ENCODE assay signal across 14 cellular contexts in genomic region chr3:71487418-71487817, GRCh38.
DNase-seq lines count a peak whose midpoint lies in the region; ATAC-seq and TF ChIP-seq lines count a peak whose summit lies in the region.
"Had no signal": no experiment of that assay in that cellular context is flagged by ENCODE, and none has a peak within 500 bp of the region (broad histone marks: within the 10 kb centered on the region; RNA-seq: fewer than 3 reads in every experiment).

No MANE protein-coding gene starts in this region.

- TF ChIP-seq CTCF in CD14-positive monocyte (IDR thresholded peaks at IDR 0.05), result no peak

- peak overlapping the region in 5 of 7 donors; percentile 11 to 74 (median 43) for H3K27ac Mint-ChIP-seq in CD14-positive monocyte
- H3K27ac Mint-ChIP-seq in CD8-positive, alpha-beta memory T cell, result peak overlapping the region; percentile 61 to 94 (median 76)
- H3K27ac Mint-ChIP-seq in T-cell, result peak overlapping the region; percentile 97 to 98
- peak overlapping the region; percentile 68 for H3K27ac Mint-ChIP-seq in memory B cell

- H3K4me3 ChIP-seq in CD8-positive, alpha-beta memory T cell (ENCODE audit: low read length), result peak overlapping the region; percentile 37
- H3K4me3 ChIP-seq: lung had no signal

- POLR2A ChIA-PET in CD8-positive, alpha-beta memory T cell (lab: Charles Lee), result no interaction called here
- POLR2A ChIA-PET in T-cell (lab: Charles Lee), result interaction anchor here in 1 of 2 donors (0.5 to 0.6 kb wide), 2 partner anchors 58 to 477 kb away, joined by 3 read pairs; no protein-coding TSS in a partner anchor

- H3K27ac ChIP-seq in CD8-positive, alpha-beta memory T cell (ENCODE audit: low read depth, low read length), result no peak overlapping the region

- peaks cover 100% of the 10 kb centered on the region for H3K4me1 ChIP-seq in CD8-positive, alpha-beta memory T cell (ENCODE audit: insufficient read depth, low read length)
- H3K4me1 ChIP-seq: BE2C had no signal

- intact Hi-C loops in CD14-positive monocyte (cut with micrococcal nuclease), result no loop called here

- H3K9me3 Mint-ChIP-seq in CD14-positive monocyte (peaks cover 0 to 9% (median 6%) of the 10 kb centered on the region in 7 donors), T-cell (no peaks in the 10 kb centered on the region), memory B cell (peaks cover 2% of the 10 kb centered on the region)
- peaks cover 0 to 3% (median 0%) of the 10 kb centered on the region in 5 donors for H3K9me3 Mint-ChIP-seq in CD8-positive, alpha-beta memory T cell

- CTCF ChIA-PET in CD8-positive, alpha-beta memory T cell (lab: Charles Lee), result interaction anchor here (1.1 kb wide), 1 partner anchor 17 kb away, joined by 4 read pairs; no protein-coding TSS in a partner anchor
- CTCF ChIA-PET in T-cell (lab: Charles Lee), result no interaction called here

- H3K9me3 ChIP-seq in CD8-positive, alpha-beta memory T cell (ENCODE audit: low read length), result no peaks in the 10 kb centered on the region
- H3K9me3 ChIP-seq: BE2C had no signal

- H3K4me1 Mint-ChIP-seq in CD14-positive monocyte, result peaks cover 28% of the 10 kb centered on the region
- H3K4me1 Mint-ChIP-seq in CD8-positive, alpha-beta memory T cell, result peaks cover 72 to 94% (median 93%) of the 10 kb centered on the region in 3 donors
- H3K4me1 Mint-ChIP-seq in T-cell, result peaks cover 88 to 93% (median 91%) of the 10 kb centered on the region in 3 donors
- peaks cover 15% of the 10 kb centered on the region for H3K4me1 Mint-ChIP-seq in memory B cell
- H3K4me1 Mint-ChIP-seq: neural crest cell had no signal

- DNase-seq in CD14-positive monocyte (ENCODE audit: low spot score) (no peak), T-cell (no peak), memory B cell (ENCODE audit: low spot score in 2 of 2) (peak in 1 of 2 donors; percentile 26), erythroblast (lab: John Stamatoyannopoulos, UW) (no peak)
- DNase-seq in CD8-positive, alpha-beta memory T cell, result peak in 1 of 5 donors; percentile 32
- DNase-seq: amniotic stem cell; BE2C; NCI-H1105 treated with DMSO at 0.1 percent for 48 hours; NK-92 treated with Interleukin-12 subunit alpha and Interleukin-12 subunit beta, amount 100 ng/mL, for 24 hours had no signal

- H3K4me3 Mint-ChIP-seq in CD14-positive monocyte (no peak overlapping the region), T-cell (peak overlapping the region; percentile 67 to 84 (median 77)), memory B cell (peak overlapping the region; percentile 61)
- H3K4me3 Mint-ChIP-seq in CD8-positive, alpha-beta memory T cell, result peak overlapping the region; percentile 5 to 81 (median 78)
- H3K4me3 Mint-ChIP-seq: neural crest cell had no signal

- TF ChIP-seq POLR2A in erythroblast (IDR thresholded peaks at IDR 0.05; ENCODE audit: low read length), result no peak

- no peaks in the 10 kb centered on the region for H3K36me3 ChIP-seq in CD8-positive, alpha-beta memory T cell (ENCODE audit: insufficient read depth, low read length)
- H3K36me3 ChIP-seq: BE2C had no signal

- H3K36me3 Mint-ChIP-seq in CD14-positive monocyte (peaks cover 21 to 38% of the 10 kb centered on the region in 2 donors), T-cell (peaks cover 38% of the 10 kb centered on the region), memory B cell (peaks cover 5% of the 10 kb centered on the region)
- H3K36me3 Mint-ChIP-seq in CD8-positive, alpha-beta memory T cell, result peaks cover 5 to 43% (median 21%) of the 10 kb centered on the region in 3 donors

- ATAC-seq in T-cell (replicated peaks in 1 of 4) (no peak), memory B cell (ENCODE audit: low read depth) (peak; percentile 98), HG03159 (IDR thresholded peaks at IDR 0.05; ENCODE audit: unreplicated experiment) (no peak), GM18873 (IDR thresholded peaks at IDR 0.05; ENCODE audit: low FRiP score, unreplicated experiment) (no peak)
- ATAC-seq: HepG2 had no signal

- H3K27me3 ChIP-seq in CD8-positive, alpha-beta memory T cell (ENCODE audit: insufficient read depth, low read length, poor library complexity, severe bottlenecking), result no peaks in the 10 kb centered on the region
- H3K27me3 ChIP-seq: BE2C had no signal

- H3K27me3 Mint-ChIP-seq in CD14-positive monocyte (ENCODE audit: low read depth in 3 of 3) (peaks cover 0 to 2% (median 0%) of the 10 kb centered on the region in 3 donors), T-cell (no peaks in the 10 kb centered on the region), memory B cell (no peaks in the 10 kb centered on the region)
- peaks cover 0 to 2% of the 10 kb centered on the region in 2 donors for H3K27me3 Mint-ChIP-seq in CD8-positive, alpha-beta memory T cell

Comparison
In these comparisons a context has a peak if more than half of its experiments do, and no peak if none do; other contexts are left out.
1. H3K27ac Mint-ChIP-seq: peak in every context shown above with its lines; median percentile 98 in T-cell; 76 in CD8-positive, alpha-beta memory T cell; 68 in memory B cell; 43 in CD14-positive monocyte.
2. H3K4me3 Mint-ChIP-seq: peak in CD8-positive, alpha-beta memory T cell (7 of 7), T-cell (3 of 3) and memory B cell (single experiment); none in CD14-positive monocyte (0 of 2).